ENCODE assay signal across 1 cellular context in the genomic region with DNA sequence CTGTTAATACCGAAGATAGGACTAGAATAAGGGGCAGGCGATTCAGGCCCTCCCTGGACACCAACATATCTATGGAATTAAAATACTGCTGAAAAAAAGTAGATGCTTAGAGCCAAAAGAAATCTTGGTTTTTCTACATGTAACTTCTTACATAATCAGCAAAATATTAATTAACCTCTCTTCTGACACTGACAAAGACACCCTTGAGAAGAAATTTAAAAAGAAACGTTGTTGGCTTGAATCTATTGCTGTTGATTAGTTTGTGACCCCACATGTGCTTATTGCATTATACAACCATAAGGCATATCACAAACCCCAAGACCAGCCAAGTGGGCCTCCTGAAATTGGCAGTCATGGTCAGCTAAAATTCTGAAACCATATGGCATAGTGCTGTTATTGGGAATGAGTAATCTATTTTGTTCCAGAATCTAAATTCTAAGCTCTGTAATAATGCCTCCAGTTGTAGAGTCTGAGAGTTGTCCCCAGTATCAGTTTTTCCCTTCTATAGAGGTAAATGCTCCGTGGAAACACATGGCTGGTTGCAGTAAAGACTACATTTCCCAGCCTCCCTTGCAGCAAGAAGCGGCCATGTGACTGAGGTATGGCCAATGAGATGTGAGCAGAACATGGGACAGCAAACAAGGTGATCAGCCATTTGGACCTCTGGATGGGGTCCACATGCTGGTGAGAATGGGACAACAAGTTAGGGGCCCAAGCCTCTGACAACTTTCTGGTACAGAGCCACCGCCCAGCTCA.
TF ChIP-seq lines count a peak whose summit lies in the region.

No MANE protein-coding gene starts in this region.

TF ChIP-seq in K562, 482 proteins besides CTCF, POLR2A, EP300 and RAD21 (continued from another document and continues in another):
- TF ChIP-seq POLR2AphosphoS2 (IDR thresholded peaks at IDR 0.05; ENCODE audit: low read length) (no peak), GTF2F1 (IDR thresholded peaks at IDR 0.05; ENCODE audit: low read depth, low read length) (no peak), MYC (IDR thresholded peaks at IDR 0.05; ENCODE audit: low read depth, low read length) (peak; percentile 73), MYC (CRISPR knock-in tag; IDR thresholded peaks at IDR 0.05; ENCODE audit: borderline replicate concordance, low read depth) (no peak), ATF1 (CRISPR knock-in tag; IDR thresholded peaks at IDR 0.05) (no peak), ATF1 (tag; IDR thresholded peaks at IDR 0.05) (no peak), CREM (IDR thresholded peaks at IDR 0.05; ENCODE audit: low read depth) (peak; percentile 64; the same call in 1 of the 2 replicates), FOS (IDR thresholded peaks at IDR 0.05; ENCODE audit: extremely low read depth, insufficient read length) (peak; percentile 67), RBM25 (IDR thresholded peaks at IDR 0.05; ENCODE audit: low read depth, low read length, severe bottlenecking) (peak; percentile 57), TAF9B (IDR thresholded peaks at IDR 0.05; ENCODE audit: partially characterized antibody) (no peak), MAFF (IDR thresholded peaks at IDR 0.05; ENCODE audit: low read length) (peak; percentile 10; the same call in 1 of the 2 replicates), ASH1L (IDR thresholded peaks at IDR 0.05; ENCODE audit: borderline replicate concordance, low read depth, partially characterized antibody) (no peak), ZSCAN32 (CRISPR knock-in tag; IDR thresholded peaks at IDR 0.05) (no peak), ZNF644 (tag; IDR thresholded peaks at IDR 0.05; ENCODE audit: low read depth) (no peak), YY1 (IDR thresholded peaks at IDR 0.05; ENCODE audit: borderline replicate concordance in 1 of 3, control insufficient read depth in 1 of 3, extremely low read depth in 1 of 3, insufficient read depth in 3 of 3, insufficient read length in 1 of 3, insufficient replicate concordance in 2 of 3, low read depth in 1 of 3, low read length in 2 of 3) (peak; percentile 41 to 92 (median 82)), ZNF668 (CRISPR knock-in tag; IDR thresholded peaks at IDR 0.05) (no peak), BDP1 (IDR thresholded peaks at IDR 0.05; ENCODE audit: insufficient read depth, insufficient read length) (no peak), SMAD3 (CRISPR knock-in tag; conservative IDR thresholded peaks at IDR 0.05) (no peak), POU5F1 (IDR thresholded peaks at IDR 0.05; ENCODE audit: borderline replicate concordance, low read depth, low read length, partially characterized antibody) (no peak), CREBBP (IDR thresholded peaks at IDR 0.05; ENCODE audit: low read depth, low read length) (no peak), LCOR (CRISPR knock-in tag; IDR thresholded peaks at IDR 0.05) (no peak), ELF2 (CRISPR knock-in tag; IDR thresholded peaks at IDR 0.05) (no peak), ZNF224 (CRISPR knock-in tag; IDR thresholded peaks at IDR 0.05) (no peak), KLF1 (tag; IDR thresholded peaks at IDR 0.05) (no peak), MAFG (tag; conservative IDR thresholded peaks at IDR 0.05) (0 out of 2 replicates have a peak, but pooled peaks have one; percentile 10), EGR1 (conservative IDR thresholded peaks at IDR 0.05) (no peak), GATA2 (CRISPR knock-in tag; IDR thresholded peaks at IDR 0.05) (no peak), ETV5 (CRISPR knock-in tag; IDR thresholded peaks at IDR 0.05; ENCODE audit: low read depth) (no peak), NCOA6 (IDR thresholded peaks at IDR 0.05) (no peak), LEF1 (IDR thresholded peaks at IDR 0.05) (no peak), PHF21A (IDR thresholded peaks at IDR 0.05; ENCODE audit: borderline replicate concordance, low read depth) (no peak), C11orf30 (IDR thresholded peaks at IDR 0.05; ENCODE audit: low read depth) (peak; percentile 73), ZNF354B (CRISPR knock-in tag; IDR thresholded peaks at IDR 0.05) (no peak), CBFA2T2 (conservative IDR thresholded peaks at IDR 0.05) (peak; percentile 68), BRCA1 (IDR thresholded peaks at IDR 0.05) (no peak), BRCA1 (CRISPR knock-in tag; IDR thresholded peaks at IDR 0.05) (no peak), SMARCC2 (IDR thresholded peaks at IDR 0.05; ENCODE audit: low read depth) (no peak), ZNF696 (CRISPR knock-in tag; conservative IDR thresholded peaks at IDR 0.05) (no peak), BRD4 (IDR thresholded peaks at IDR 0.05) (no peak), POLR2AphosphoS5 (IDR thresholded peaks at IDR 0.05; ENCODE audit: control insufficient read depth, insufficient read depth, low read depth, low read length) (no peak), RBFOX2 (IDR thresholded peaks at IDR 0.05; ENCODE audit: low read depth, low read length) (no peak), CHCHD3 (CRISPR knock-in tag; IDR thresholded peaks at IDR 0.05) (no peak)
- TF ChIP-seq, protein P1, sequence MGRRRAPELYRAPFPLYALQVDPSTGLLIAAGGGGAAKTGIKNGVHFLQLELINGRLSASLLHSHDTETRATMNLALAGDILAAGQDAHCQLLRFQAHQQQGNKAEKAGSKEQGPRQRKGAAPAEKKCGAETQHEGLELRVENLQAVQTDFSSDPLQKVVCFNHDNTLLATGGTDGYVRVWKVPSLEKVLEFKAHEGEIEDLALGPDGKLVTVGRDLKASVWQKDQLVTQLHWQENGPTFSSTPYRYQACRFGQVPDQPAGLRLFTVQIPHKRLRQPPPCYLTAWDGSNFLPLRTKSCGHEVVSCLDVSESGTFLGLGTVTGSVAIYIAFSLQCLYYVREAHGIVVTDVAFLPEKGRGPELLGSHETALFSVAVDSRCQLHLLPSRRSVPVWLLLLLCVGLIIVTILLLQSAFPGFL (CRISPR knock-in tag; IDR thresholded peaks at IDR 0.05): no peak
- TF ChIP-seq, protein P2, sequence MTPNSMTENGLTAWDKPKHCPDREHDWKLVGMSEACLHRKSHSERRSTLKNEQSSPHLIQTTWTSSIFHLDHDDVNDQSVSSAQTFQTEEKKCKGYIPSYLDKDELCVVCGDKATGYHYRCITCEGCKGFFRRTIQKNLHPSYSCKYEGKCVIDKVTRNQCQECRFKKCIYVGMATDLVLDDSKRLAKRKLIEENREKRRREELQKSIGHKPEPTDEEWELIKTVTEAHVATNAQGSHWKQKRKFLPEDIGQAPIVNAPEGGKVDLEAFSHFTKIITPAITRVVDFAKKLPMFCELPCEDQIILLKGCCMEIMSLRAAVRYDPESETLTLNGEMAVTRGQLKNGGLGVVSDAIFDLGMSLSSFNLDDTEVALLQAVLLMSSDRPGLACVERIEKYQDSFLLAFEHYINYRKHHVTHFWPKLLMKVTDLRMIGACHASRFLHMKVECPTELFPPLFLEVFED (CRISPR knock-in tag; conservative IDR thresholded peaks at IDR 0.05): no peak
- TF ChIP-seq, protein P3, sequence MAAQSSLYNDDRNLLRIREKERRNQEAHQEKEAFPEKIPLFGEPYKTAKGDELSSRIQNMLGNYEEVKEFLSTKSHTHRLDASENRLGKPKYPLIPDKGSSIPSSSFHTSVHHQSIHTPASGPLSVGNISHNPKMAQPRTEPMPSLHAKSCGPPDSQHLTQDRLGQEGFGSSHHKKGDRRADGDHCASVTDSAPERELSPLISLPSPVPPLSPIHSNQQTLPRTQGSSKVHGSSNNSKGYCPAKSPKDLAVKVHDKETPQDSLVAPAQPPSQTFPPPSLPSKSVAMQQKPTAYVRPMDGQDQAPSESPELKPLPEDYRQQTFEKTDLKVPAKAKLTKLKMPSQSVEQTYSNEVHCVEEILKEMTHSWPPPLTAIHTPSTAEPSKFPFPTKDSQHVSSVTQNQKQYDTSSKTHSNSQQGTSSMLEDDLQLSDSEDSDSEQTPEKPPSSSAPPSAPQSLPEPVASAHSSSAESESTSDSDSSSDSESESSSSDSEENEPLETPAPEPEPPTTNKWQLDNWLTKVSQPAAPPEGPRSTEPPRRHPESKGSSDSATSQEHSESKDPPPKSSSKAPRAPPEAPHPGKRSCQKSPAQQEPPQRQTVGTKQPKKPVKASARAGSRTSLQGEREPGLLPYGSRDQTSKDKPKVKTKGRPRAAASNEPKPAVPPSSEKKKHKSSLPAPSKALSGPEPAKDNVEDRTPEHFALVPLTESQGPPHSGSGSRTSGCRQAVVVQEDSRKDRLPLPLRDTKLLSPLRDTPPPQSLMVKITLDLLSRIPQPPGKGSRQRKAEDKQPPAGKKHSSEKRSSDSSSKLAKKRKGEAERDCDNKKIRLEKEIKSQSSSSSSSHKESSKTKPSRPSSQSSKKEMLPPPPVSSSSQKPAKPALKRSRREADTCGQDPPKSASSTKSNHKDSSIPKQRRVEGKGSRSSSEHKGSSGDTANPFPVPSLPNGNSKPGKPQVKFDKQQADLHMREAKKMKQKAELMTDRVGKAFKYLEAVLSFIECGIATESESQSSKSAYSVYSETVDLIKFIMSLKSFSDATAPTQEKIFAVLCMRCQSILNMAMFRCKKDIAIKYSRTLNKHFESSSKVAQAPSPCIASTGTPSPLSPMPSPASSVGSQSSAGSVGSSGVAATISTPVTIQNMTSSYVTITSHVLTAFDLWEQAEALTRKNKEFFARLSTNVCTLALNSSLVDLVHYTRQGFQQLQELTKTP (IDR thresholded peaks at IDR 0.05; ENCODE audit: low read depth in 1 of 2, partially characterized antibody in 2 of 2): peak in 1 of 2 experiments; percentile 86
- TF ChIP-seq, protein P4, sequence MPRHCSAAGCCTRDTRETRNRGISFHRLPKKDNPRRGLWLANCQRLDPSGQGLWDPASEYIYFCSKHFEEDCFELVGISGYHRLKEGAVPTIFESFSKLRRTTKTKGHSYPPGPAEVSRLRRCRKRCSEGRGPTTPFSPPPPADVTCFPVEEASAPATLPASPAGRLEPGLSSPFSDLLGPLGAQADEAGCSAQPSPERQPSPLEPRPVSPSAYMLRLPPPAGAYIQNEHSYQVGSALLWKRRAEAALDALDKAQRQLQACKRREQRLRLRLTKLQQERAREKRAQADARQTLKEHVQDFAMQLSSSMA (CRISPR knock-in tag; IDR thresholded peaks at IDR 0.05): no peak
- TF ChIP-seq, protein P5, sequence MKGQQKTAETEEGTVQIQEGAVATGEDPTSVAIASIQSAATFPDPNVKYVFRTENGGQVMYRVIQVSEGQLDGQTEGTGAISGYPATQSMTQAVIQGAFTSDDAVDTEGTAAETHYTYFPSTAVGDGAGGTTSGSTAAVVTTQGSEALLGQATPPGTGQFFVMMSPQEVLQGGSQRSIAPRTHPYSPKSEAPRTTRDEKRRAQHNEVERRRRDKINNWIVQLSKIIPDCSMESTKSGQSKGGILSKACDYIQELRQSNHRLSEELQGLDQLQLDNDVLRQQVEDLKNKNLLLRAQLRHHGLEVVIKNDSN (CRISPR knock-in tag; IDR thresholded peaks at IDR 0.05): peak; percentile 99
- TF ChIP-seq, protein P6, sequence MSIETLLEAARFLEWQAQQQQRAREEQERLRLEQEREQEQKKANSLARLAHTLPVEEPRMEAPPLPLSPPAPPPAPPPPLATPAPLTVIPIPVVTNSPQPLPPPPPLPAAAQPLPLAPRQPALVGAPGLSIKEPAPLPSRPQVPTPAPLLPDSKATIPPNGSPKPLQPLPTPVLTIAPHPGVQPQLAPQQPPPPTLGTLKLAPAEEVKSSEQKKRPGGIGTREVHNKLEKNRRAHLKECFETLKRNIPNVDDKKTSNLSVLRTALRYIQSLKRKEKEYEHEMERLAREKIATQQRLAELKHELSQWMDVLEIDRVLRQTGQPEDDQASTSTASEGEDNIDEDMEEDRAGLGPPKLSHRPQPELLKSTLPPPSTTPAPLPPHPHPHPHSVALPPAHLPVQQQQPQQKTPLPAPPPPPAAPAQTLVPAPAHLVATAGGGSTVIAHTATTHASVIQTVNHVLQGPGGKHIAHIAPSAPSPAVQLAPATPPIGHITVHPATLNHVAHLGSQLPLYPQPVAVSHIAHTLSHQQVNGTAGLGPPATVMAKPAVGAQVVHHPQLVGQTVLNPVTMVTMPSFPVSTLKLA (conservative IDR thresholded peaks at IDR 0.05): peak; percentile 65 to 73
- TF ChIP-seq, protein P7, sequence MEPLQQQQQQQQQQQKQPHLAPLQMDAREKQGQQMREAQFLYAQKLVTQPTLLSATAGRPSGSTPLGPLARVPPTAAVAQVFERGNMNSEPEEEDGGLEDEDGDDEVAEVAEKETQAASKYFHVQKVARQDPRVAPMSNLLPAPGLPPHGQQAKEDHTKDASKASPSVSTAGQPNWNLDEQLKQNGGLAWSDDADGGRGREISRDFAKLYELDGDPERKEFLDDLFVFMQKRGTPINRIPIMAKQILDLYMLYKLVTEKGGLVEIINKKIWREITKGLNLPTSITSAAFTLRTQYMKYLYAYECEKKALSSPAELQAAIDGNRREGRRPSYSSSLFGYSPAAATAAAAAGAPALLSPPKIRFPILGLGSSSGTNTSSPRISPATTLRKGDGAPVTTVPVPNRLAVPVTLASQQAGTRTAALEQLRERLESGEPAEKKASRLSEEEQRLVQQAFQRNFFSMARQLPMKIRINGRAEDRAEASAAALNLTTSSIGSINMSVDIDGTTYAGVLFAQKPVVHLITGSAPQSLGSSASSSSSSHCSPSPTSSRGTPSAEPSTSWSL (CRISPR knock-in tag; IDR thresholded peaks at IDR 0.05; ENCODE audit: borderline replicate concordance): no peak
- TF ChIP-seq, protein P8, sequence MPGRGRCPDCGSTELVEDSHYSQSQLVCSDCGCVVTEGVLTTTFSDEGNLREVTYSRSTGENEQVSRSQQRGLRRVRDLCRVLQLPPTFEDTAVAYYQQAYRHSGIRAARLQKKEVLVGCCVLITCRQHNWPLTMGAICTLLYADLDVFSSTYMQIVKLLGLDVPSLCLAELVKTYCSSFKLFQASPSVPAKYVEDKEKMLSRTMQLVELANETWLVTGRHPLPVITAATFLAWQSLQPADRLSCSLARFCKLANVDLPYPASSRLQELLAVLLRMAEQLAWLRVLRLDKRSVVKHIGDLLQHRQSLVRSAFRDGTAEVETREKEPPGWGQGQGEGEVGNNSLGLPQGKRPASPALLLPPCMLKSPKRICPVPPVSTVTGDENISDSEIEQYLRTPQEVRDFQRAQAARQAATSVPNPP (IDR thresholded peaks at IDR 0.05; ENCODE audit: borderline replicate concordance, insufficient read depth, insufficient read length): no peak
- TF ChIP-seq, protein P9, sequence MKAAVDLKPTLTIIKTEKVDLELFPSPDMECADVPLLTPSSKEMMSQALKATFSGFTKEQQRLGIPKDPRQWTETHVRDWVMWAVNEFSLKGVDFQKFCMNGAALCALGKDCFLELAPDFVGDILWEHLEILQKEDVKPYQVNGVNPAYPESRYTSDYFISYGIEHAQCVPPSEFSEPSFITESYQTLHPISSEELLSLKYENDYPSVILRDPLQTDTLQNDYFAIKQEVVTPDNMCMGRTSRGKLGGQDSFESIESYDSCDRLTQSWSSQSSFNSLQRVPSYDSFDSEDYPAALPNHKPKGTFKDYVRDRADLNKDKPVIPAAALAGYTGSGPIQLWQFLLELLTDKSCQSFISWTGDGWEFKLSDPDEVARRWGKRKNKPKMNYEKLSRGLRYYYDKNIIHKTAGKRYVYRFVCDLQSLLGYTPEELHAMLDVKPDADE (conservative IDR thresholded peaks at IDR 0.05; ENCODE audit: control insufficient read depth, low read depth, low read length): peak; percentile 75; the same call in 1 of the 2 replicates
- TF ChIP-seq, protein P10, sequence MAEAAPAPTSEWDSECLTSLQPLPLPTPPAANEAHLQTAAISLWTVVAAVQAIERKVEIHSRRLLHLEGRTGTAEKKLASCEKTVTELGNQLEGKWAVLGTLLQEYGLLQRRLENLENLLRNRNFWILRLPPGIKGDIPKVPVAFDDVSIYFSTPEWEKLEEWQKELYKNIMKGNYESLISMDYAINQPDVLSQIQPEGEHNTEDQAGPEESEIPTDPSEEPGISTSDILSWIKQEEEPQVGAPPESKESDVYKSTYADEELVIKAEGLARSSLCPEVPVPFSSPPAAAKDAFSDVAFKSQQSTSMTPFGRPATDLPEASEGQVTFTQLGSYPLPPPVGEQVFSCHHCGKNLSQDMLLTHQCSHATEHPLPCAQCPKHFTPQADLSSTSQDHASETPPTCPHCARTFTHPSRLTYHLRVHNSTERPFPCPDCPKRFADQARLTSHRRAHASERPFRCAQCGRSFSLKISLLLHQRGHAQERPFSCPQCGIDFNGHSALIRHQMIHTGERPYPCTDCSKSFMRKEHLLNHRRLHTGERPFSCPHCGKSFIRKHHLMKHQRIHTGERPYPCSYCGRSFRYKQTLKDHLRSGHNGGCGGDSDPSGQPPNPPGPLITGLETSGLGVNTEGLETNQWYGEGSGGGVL (CRISPR knock-in tag; IDR thresholded peaks at IDR 0.05): no peak
